In the genomic region with DNA sequence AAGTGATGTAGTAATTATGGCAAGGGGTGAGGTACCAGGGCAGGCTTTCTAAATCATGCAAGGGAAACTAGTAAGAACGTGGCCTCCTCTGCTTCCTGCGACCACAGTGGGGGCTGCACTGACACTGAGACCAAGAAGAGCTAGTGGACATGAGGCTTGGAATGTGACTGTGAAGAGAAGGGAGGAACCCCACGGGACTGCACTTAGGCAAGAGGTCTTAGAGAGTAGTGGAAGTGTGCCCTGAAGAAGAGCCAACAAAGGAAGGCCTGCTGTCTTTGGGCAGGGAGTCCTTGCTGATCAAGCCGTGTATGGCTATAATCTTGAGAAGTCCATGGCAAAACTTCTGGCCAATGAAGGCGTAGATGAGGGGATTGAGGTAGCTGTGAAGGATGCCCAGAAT, we compare ENCODE assay signal across 22 cellular contexts. TPM values are rescaled to one million over a fixed set of nuclear protein-coding genes. Genes with fewer than 3 reads are reported as not detected.
A peak's percentile ranks its signal among the peaks of the same experiment; 100 is the strongest.
DNase-seq lines count a peak whose midpoint lies in the region; ATAC-seq and TF ChIP-seq lines count a peak whose summit lies in the region.
"Had no signal": no experiment of that assay in that cellular context is flagged by ENCODE, and none has a peak within 500 bp of the region (broad histone marks: within the 10 kb centered on the region; RNA-seq: fewer than 3 reads in every experiment).

No MANE protein-coding gene starts in this region.

- TF ChIP-seq CTCF in right atrium auricular region (IDR thresholded peaks at IDR 0.05) (no peak), fibroblast of villous mesenchyme (IDR thresholded peaks at IDR 0.05; ENCODE audit: insufficient read depth, low read depth, low read length) (no peak)

- no peaks in the 10 kb centered on the region for H3K4me1 ChIP-seq in right atrium auricular region
- H3K4me1 ChIP-seq: BE2C had no signal

- H3K27ac ChIP-seq in right atrium auricular region = no peak overlapping the region
- H3K27ac ChIP-seq: 22Rv1; BLaER1 treated with 17β-estradiol and CSF1 and Interleukin-3, amounts not matched to agents 10 nM and 100 nM; GM23248 had no signal

- no peak for ATAC-seq in Right ventricle myocardium superior (ENCODE audit: poor library complexity)
- ATAC-seq: HCT116 had no signal

- DNase-seq in right atrium auricular region (ENCODE audit: low spot score) = peak; percentile 47
- no peak for DNase-seq in Right ventricle myocardium superior
- peak; percentile 20 for DNase-seq in MV-4-11 (lab: John Stamatoyannopoulos, UW)
- DNase-seq in fibroblast of villous mesenchyme (ENCODE audit: low read depth) = peak; percentile 18
- DNase-seq in NAMALWA (ENCODE audit: low spot score) = no peak
- no peak for DNase-seq in NCI-H748 (lab: John Stamatoyannopoulos, UW; ENCODE audit: unreplicated experiment)
- no peak for DNase-seq in kidney glomerular epithelial cell (lab: John Stamatoyannopoulos, UW)
- DNase-seq: AML-193; BE2C; Calu3; CD4-positive, alpha-beta memory T cell; COR-L47; DMS53; DMS79 treated with DMSO at 0.1 percent for 48 hours; GF-D8; GM23248; H9 had no signal

- no peaks in the 10 kb centered on the region for H3K27me3 ChIP-seq in right atrium auricular region
- H3K27me3 ChIP-seq: BE2C; BLaER1 treated with 17β-estradiol and CSF1 and Interleukin-3, amounts not matched to agents 10 nM and 100 nM had no signal

- no peaks in the 10 kb centered on the region for H3K36me3 ChIP-seq in right atrium auricular region
- H3K36me3 ChIP-seq: BE2C; BLaER1 treated with 17β-estradiol and CSF1 and Interleukin-3, amounts not matched to agents 10 nM and 100 nM had no signal

- no peaks in the 10 kb centered on the region for H3K9me3 ChIP-seq in right atrium auricular region
- H3K9me3 ChIP-seq: BE2C; BLaER1 treated with 17β-estradiol and CSF1 and Interleukin-3, amounts not matched to agents 10 nM and 100 nM had no signal

- intact Hi-C loops in Right ventricle myocardium superior (cut with DNase I) = no loop called here

- H3K4me3 ChIP-seq in right atrium auricular region (no peak overlapping the region), fibroblast of villous mesenchyme (ENCODE audit: low read depth, low read length) (no peak overlapping the region)
- H3K4me3 ChIP-seq: BLaER1 treated with 17β-estradiol and CSF1 and Interleukin-3, amounts not matched to agents 10 nM and 100 nM; GM23248 had no signal

RNA-seq across cellular contexts. Expression of a gene that starts 8.9 kb away (rescaled TPM):
- total RNA-seq in right atrium auricular region (under 1 TPM in 1 of 2 donors, not detected in 1; 0.12 TPM), Right ventricle myocardium superior (not detected), fibroblast of villous mesenchyme (not detected in 2 replicates)
- total RNA-seq: Daoy, G401, GM23248 had no signal

RNA-seq across cellular contexts. Expression of a gene that starts 57.3 kb away (rescaled TPM):
- total RNA-seq in right atrium auricular region (100 to 1,000 TPM; 393 to 720 TPM), Right ventricle myocardium superior (722 TPM), fibroblast of villous mesenchyme (127 and 147 TPM in 2 replicates)
- total RNA-seq: G401 had no signal

Comparison
In these comparisons a context has a peak if more than half of its experiments do, and no peak if none do; other contexts are left out.
1. DNase-seq: peak in right atrium auricular region (single experiment), MV-4-11 (single experiment) and fibroblast of villous mesenchyme (single experiment); none in Right ventricle myocardium superior (single experiment), NAMALWA (single experiment), NCI-H748 (single experiment) and kidney glomerular epithelial cell (single experiment).